Comparison of ENCODE assay signal across 18 cellular contexts in the genomic region with DNA sequence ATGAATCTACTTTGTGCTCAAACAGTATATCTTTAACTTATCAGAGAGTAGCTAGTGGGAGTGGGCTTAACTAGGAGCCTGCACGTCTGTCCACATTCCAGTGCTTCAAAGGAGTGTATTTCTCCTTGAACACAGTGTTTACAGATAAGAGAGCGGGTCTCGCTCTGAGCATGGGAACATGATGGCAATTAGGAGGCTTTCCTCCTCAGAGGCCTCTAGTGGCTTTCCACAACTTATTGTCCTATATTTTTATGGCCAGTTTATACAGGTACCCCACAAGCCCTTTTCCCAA. TPM values are rescaled to one million over a fixed set of nuclear protein-coding genes. Genes with fewer than 3 reads are reported as not detected.
"Had no signal": no experiment of that assay in that cellular context is flagged by ENCODE, and none has a peak within 500 bp of the region (broad histone marks: within the 10 kb centered on the region; RNA-seq: fewer than 3 reads in every experiment).

No MANE protein-coding gene starts in this region.

RNA-seq across cellular contexts. Expression of a gene that starts 3.7 kb away (rescaled TPM):
- total RNA-seq: activated CD4-positive, alpha-beta memory T cell treated with anti-CD3 and anti-CD28 coated beads, Interleukin-2, amount 10 ng/mL, durations not matched to agents 7 days and 5 days; activated CD4-positive, alpha-beta T cell treated with anti-CD3 and anti-CD28 coated beads for 36 hours; activated CD4-positive, alpha-beta T cell treated with anti-CD3 and anti-CD28 coated beads, Interleukin-2, amount 10 ng/mL, durations not matched to agents 7 days and 5 days; activated CD8-positive, alpha-beta memory T cell treated with anti-CD3 and anti-CD28 coated beads, Interleukin-2, amount 10 ng/mL, durations not matched to agents 7 days and 5 days; activated CD8-positive, alpha-beta T cell treated with anti-CD3 and anti-CD28 coated beads, Interleukin-2, amount 10 ng/mL, durations not matched to agents 7 days and 5 days; activated naive CD8-positive, alpha-beta T cell treated with anti-CD3 and anti-CD28 coated beads, Interleukin-2, amount 10 ng/mL, durations not matched to agents 7 days and 5 days; activated T-helper 2 cell treated with anti-CD3 and anti-CD28 coated beads, Interferon-gamma antibody, Interleukin-2, Interleukin-4, amounts not matched to agents 10 μg/mL and 5 μg/mL and 100 μg/mL, durations not matched to agents 14 hours and 24 hours and 36 hours; aorta; astrocyte; body of pancreas; breast epithelium; cardiac septum; T-cell; T-helper 1 cell treated with Interleukin-12 subunit alpha and Interleukin-12 subunit beta and Interleukin-4 antibody, amounts not matched to agents 30 ng/mL and 1 ng/mL, for 36 hours; T-helper 17 cell; T-helper 2 cell treated with Interferon-gamma antibody and Interleukin-4, amounts not matched to agents 100 ng/mL and 5 ng/mL, for 36 hours; WTC11 had no signal
- polyA plus RNA-seq: adipose tissue, aorta had no signal

RNA-seq across cellular contexts. Expression of a gene that starts 52.3 kb away (rescaled TPM):
- total RNA-seq: activated CD4-positive, alpha-beta memory T cell treated with anti-CD3 and anti-CD28 coated beads, Interleukin-2, amount 10 ng/mL, durations not matched to agents 7 days and 5 days; activated CD4-positive, alpha-beta T cell treated with anti-CD3 and anti-CD28 coated beads for 36 hours; activated CD4-positive, alpha-beta T cell treated with anti-CD3 and anti-CD28 coated beads, Interleukin-2, amount 10 ng/mL, durations not matched to agents 7 days and 5 days; activated CD8-positive, alpha-beta memory T cell treated with anti-CD3 and anti-CD28 coated beads, Interleukin-2, amount 10 ng/mL, durations not matched to agents 7 days and 5 days; activated CD8-positive, alpha-beta T cell treated with anti-CD3 and anti-CD28 coated beads, Interleukin-2, amount 10 ng/mL, durations not matched to agents 7 days and 5 days; activated naive CD8-positive, alpha-beta T cell treated with anti-CD3 and anti-CD28 coated beads, Interleukin-2, amount 10 ng/mL, durations not matched to agents 7 days and 5 days; activated T-helper 2 cell treated with anti-CD3 and anti-CD28 coated beads, Interferon-gamma antibody, Interleukin-2, Interleukin-4, amounts not matched to agents 10 μg/mL and 5 μg/mL and 100 μg/mL, durations not matched to agents 14 hours and 24 hours and 36 hours; astrocyte; T-cell; T-helper 1 cell treated with Interleukin-12 subunit alpha and Interleukin-12 subunit beta and Interleukin-4 antibody, amounts not matched to agents 30 ng/mL and 1 ng/mL, for 36 hours; T-helper 17 cell; T-helper 2 cell treated with Interferon-gamma antibody and Interleukin-4, amounts not matched to agents 100 ng/mL and 5 ng/mL, for 36 hours had no signal
